Comparison of ENCODE assay signal across 11 cellular contexts in the genomic region with DNA sequence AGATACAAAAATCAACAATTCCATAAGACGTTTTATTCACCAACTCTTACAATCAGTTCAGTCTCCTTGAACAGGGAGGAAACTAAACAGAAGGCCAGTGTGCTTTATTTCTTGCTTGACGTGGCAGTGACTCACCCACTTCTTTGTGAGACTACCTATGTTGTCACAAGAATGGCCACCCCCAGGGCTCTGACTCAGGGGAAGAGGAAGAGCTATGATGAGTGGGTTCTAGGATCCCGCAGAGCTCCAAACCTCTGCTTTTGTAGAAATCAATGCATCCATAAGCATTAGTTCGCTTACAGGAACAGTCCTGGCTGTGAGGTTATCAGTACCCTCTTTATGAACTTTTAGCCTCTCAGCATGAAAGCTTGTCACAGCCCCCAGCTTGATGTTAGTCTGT.
DNase-seq lines count a peak whose midpoint lies in the region; ATAC-seq, FAIRE-seq and TF ChIP-seq lines count a peak whose summit lies in the region.
"Had no signal": no experiment of that assay in that cellular context is flagged by ENCODE, and none has a peak within 500 bp of the region (broad histone marks: within the 10 kb centered on the region; RNA-seq: fewer than 3 reads in every experiment).

No MANE protein-coding gene starts in this region.

- in situ Hi-C loops in K562 (cut with MboI): no loop called here

- peak overlapping the region; percentile 47 for H3K27ac Mint-ChIP-seq in mesothelial cell of epicardium

- no peak for TF ChIP-seq RAD21 in K562 (CRISPR knock-in tag; conservative IDR thresholded peaks at IDR 0.05 in 1 of 2, IDR thresholded peaks at IDR 0.05 in 1 of 2)

- H3K9ac ChIP-seq in HUES48 (ENCODE audit: low read depth, low read length) (no peak overlapping the region), K562 (ENCODE audit: insufficient read depth in 1 of 2, low read depth in 2 of 2, low read length in 2 of 2) (no peak overlapping the region)

- DNase-seq in BJ (ENCODE audit: low read depth) (peak; percentile 86), K562 (ENCODE audit: extremely low read depth in 1 of 4, low spot score in 3 of 4) (peak in 2 of 4 experiments; percentile 35 to 51), mesothelial cell of epicardium (ENCODE audit: low spot score in 2 of 2, unreplicated experiment in 2 of 2) (no peak), GF-D8 (lab: John Stamatoyannopoulos, UW) (no peak), esophagus muscularis mucosa (ENCODE audit: extremely low spot score) (no peak), DMS153 treated with DMSO at 0.1 percent for 48 hours (lab: John Stamatoyannopoulos, UW; ENCODE audit: unreplicated experiment) (no peak)
- DNase-seq: naive B cell, NCI-H1048 had no signal

- H3K4me3 Mint-ChIP-seq in mesothelial cell of epicardium: no peak overlapping the region
- H3K4me3 Mint-ChIP-seq: naive B cell had no signal

- no peak for ATAC-seq in K562
- no peak for ATAC-seq in HG03175 (IDR thresholded peaks at IDR 0.05; ENCODE audit: unreplicated experiment)

- H2AFZ ChIP-seq in K562 (ENCODE audit: low read depth, low read length): no peak overlapping the region

- H3K27ac ChIP-seq in HUES48 (ENCODE audit: low read depth, low read length) (peak overlapping the region; percentile 92), K562 (ENCODE audit: extremely low read depth, low read depth, low read length) (peak overlapping the region; percentile 55; the same call in 1 of the 3 replicates), esophagus muscularis mucosa (replicated peaks in 1 of 4) (no peak overlapping the region)
- H3K27ac ChIP-seq: thoracic aorta had no signal

- H3K27me3 ChIP-seq in BJ (ENCODE audit: control insufficient read depth, insufficient read depth, low read length) (no peaks in the 10 kb centered on the region), HUES48 (ENCODE audit: control insufficient read depth, insufficient read depth, low read length) (no peaks in the 10 kb centered on the region), K562 (ENCODE audit: control insufficient read depth in 2 of 2, insufficient read depth in 2 of 2, low read length in 2 of 2) (no peaks in the 10 kb centered on the region), esophagus muscularis mucosa (peaks cover 0 to 9% (median 0%) of the 10 kb centered on the region in 4 donors)

- intact Hi-C loops in K562 (cut with micrococcal nuclease): no loop called here
- intact Hi-C loops in esophagus muscularis mucosa (cut with DNase I): no loop called here

- H3K4me2 ChIP-seq in K562 (ENCODE audit: insufficient read depth, low read length): no peak overlapping the region

- H3K9me3 ChIP-seq in HUES48 (ENCODE audit: control insufficient read depth, insufficient read depth, low read length) (no peaks in the 10 kb centered on the region), K562 (replicated peaks; ENCODE audit: control insufficient read depth, insufficient read depth, low read depth, low read length) (no peaks in the 10 kb centered on the region), esophagus muscularis mucosa (no peaks in the 10 kb centered on the region)
- H3K9me3 ChIP-seq: thoracic aorta had no signal

- 30% methylated on average over 4 of the region's 4 CpGs for WGBS in K562 (ENCODE audit: insufficient coverage, low coverage, missing lambda C conversion rate)
- 82% methylated on average over 4 of the region's 4 CpGs for WGBS in esophagus muscularis mucosa

- H3K27me3 Mint-ChIP-seq in mesothelial cell of epicardium (ENCODE audit: low read depth): no peaks in the 10 kb centered on the region
- H3K27me3 Mint-ChIP-seq: naive B cell had no signal

- TF ChIP-seq CTCF in BJ (IDR thresholded peaks at IDR 0.05; ENCODE audit: insufficient read depth, low read depth, low read length) (no peak), K562 (IDR thresholded peaks at IDR 0.05 in 2 of 3, conservative IDR thresholded peaks at IDR 0.05 in 1 of 3; ENCODE audit: insufficient read depth in 2 of 3, low read depth in 1 of 3, low read length in 3 of 3) (no peak), mesothelial cell of epicardium (IDR thresholded peaks at IDR 0.05; ENCODE audit: unreplicated experiment) (no peak), esophagus muscularis mucosa (IDR thresholded peaks at IDR 0.05) (no peak)

- POLR2A ChIA-PET in BJ (lab: Charles Lee) (interaction anchor here (0.5 kb wide), 1 partner anchor 30 kb away, joined by 3 read pairs; no protein-coding TSS in a partner anchor), K562 (lab: Yijun Ruan, JAX) (interaction anchor here (0.6 to 0.9 kb wide), 2 partner anchors 14 to 27 kb away, joined by 3 to 4 read pairs; no protein-coding TSS in a partner anchor)

- H3K4me1 Mint-ChIP-seq in mesothelial cell of epicardium: no peaks in the 10 kb centered on the region
- H3K4me1 Mint-ChIP-seq: naive B cell had no signal

- no peak for TF ChIP-seq EP300 in K562 (IDR thresholded peaks at IDR 0.05; ENCODE audit: low read length)
- TF ChIP-seq EP300 in esophagus muscularis mucosa (IDR thresholded peaks at IDR 0.05): no peak

- no peaks in the 10 kb centered on the region for H3K9me3 Mint-ChIP-seq in mesothelial cell of epicardium
- H3K9me3 Mint-ChIP-seq: naive B cell had no signal

- H3K36me3 ChIP-seq in BJ (ENCODE audit: control insufficient read depth, insufficient read depth, low read length) (peaks cover 3% of the 10 kb centered on the region; the same call in 1 of the 2 replicates), HUES48 (ENCODE audit: control insufficient read depth, insufficient read depth, low read length) (peaks cover 84% of the 10 kb centered on the region), K562 (ENCODE audit: control insufficient read depth, insufficient read depth, low read length) (peaks cover 61% of the 10 kb centered on the region), esophagus muscularis mucosa (peaks cover 0 to 9% (median 0%) of the 10 kb centered on the region in 4 donors)
- H3K36me3 ChIP-seq: thoracic aorta had no signal

- H3K4me1 ChIP-seq in HUES48 (ENCODE audit: control insufficient read depth, insufficient read depth, low read length) (no peaks in the 10 kb centered on the region), K562 (replicated peaks in 1 of 2; ENCODE audit: control insufficient read depth in 2 of 2, insufficient read depth in 2 of 2, low read length in 2 of 2) (0 out of 5 replicates have a peak, but pooled peaks cover 0 to 2% of the 10 kb centered on the region in 2 experiments), esophagus muscularis mucosa (no peaks in the 10 kb centered on the region)

- H3K9me1 ChIP-seq in K562 (ENCODE audit: control insufficient read depth, insufficient read depth, low read length): no peaks in the 10 kb centered on the region

- 0 out of 3 replicates have a peak, but pooled peaks cover under 1% of the 10 kb centered on the region for H3K79me2 ChIP-seq in K562 (ENCODE audit: control insufficient read depth, insufficient read depth, low read length)

- TF ChIP-seq POLR2A in K562 (conservative IDR thresholded peaks at IDR 0.05) (no peak), esophagus muscularis mucosa (IDR thresholded peaks at IDR 0.05; ENCODE audit: low read depth) (no peak)

- H3K36me3 Mint-ChIP-seq in mesothelial cell of epicardium: peaks cover 44% of the 10 kb centered on the region
- H3K36me3 Mint-ChIP-seq: naive B cell had no signal

- H3K4me3 ChIP-seq in BJ (ENCODE audit: low read depth, low read length) (no peak overlapping the region), HUES48 (ENCODE audit: low read depth, low read length) (no peak overlapping the region), K562 (no peak overlapping the region), esophagus muscularis mucosa (no peak overlapping the region)
- H3K4me3 ChIP-seq: thoracic aorta had no signal

- CTCF ChIA-PET in BJ (lab: Yijun Ruan, JAX): interaction anchor here (1.0 to 1.7 kb wide), 5 partner anchors 9 to 80 kb away, joined by 3 to 7 read pairs (median 4); no protein-coding TSS in a partner anchor
- CTCF ChIA-PET in K562 (lab: Yijun Ruan, JAX; ENCODE audit: low intra/inter-chr PET ratio): no interaction called here

- BruUV-seq in K562 (replicated peaks; lab: Mats Ljungman, UMichigan): no TSS peak

- peak; percentile 87 for FAIRE-seq in K562 (lab: Jason Lieb, UNC)

- no peaks in the 10 kb centered on the region for H4K20me1 ChIP-seq in K562 (replicated peaks; ENCODE audit: control insufficient read depth, insufficient read depth, low read length)

TF ChIP-seq in K562, 482 proteins besides CTCF, POLR2A, EP300 and RAD21 (continues in another document):
- no peak for TF ChIP-seq HDAC8 (tag; IDR thresholded peaks at IDR 0.05)
- no peak for TF ChIP-seq ZNF764 (CRISPR knock-in tag; IDR thresholded peaks at IDR 0.05; ENCODE audit: low read depth)
- no peak for TF ChIP-seq ZNF589 (CRISPR knock-in tag; IDR thresholded peaks at IDR 0.05; ENCODE audit: low read depth)
- TF ChIP-seq JUND (IDR thresholded peaks at IDR 0.05; ENCODE audit: borderline replicate concordance, low read depth, low read length): peak; percentile 64; the same call in 1 of the 2 replicates
- TF ChIP-seq JUND (tag; IDR thresholded peaks at IDR 0.05; ENCODE audit: borderline replicate concordance, low read depth, low read length): peak; percentile 17; the same call in 1 of the 3 replicates
- peak; percentile 52 for TF ChIP-seq CREM (IDR thresholded peaks at IDR 0.05; ENCODE audit: low read depth)
- TF ChIP-seq, protein P1, sequence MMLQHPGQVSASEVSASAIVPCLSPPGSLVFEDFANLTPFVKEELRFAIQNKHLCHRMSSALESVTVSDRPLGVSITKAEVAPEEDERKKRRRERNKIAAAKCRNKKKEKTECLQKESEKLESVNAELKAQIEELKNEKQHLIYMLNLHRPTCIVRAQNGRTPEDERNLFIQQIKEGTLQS (IDR thresholded peaks at IDR 0.05): peak; percentile 71
- TF ChIP-seq, protein P1 (CRISPR knock-in tag; conservative IDR thresholded peaks at IDR 0.05): no peak
- peak; percentile 72 for TF ChIP-seq JUN (IDR thresholded peaks at IDR 0.05; ENCODE audit: borderline replicate concordance, low read depth, low read length)
- TF ChIP-seq JUN (CRISPR knock-in tag; IDR thresholded peaks at IDR 0.05; ENCODE audit: borderline replicate concordance): no peak
- TF ChIP-seq, protein P2, sequence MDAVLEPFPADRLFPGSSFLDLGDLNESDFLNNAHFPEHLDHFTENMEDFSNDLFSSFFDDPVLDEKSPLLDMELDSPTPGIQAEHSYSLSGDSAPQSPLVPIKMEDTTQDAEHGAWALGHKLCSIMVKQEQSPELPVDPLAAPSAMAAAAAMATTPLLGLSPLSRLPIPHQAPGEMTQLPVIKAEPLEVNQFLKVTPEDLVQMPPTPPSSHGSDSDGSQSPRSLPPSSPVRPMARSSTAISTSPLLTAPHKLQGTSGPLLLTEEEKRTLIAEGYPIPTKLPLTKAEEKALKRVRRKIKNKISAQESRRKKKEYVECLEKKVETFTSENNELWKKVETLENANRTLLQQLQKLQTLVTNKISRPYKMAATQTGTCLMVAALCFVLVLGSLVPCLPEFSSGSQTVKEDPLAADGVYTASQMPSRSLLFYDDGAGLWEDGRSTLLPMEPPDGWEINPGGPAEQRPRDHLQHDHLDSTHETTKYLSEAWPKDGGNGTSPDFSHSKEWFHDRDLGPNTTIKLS (IDR thresholded peaks at IDR 0.05; ENCODE audit: borderline replicate concordance, low read depth): peak; percentile 48; the same call in 1 of the 2 replicates

Comparison
In these comparisons a context has a peak if more than half of its experiments do, and no peak if none do; other contexts are left out.
1. H3K27ac ChIP-seq: peak in HUES48 (single experiment) and K562 (single experiment); none in esophagus muscularis mucosa (0 of 4).